13 cellular contexts compared by ENCODE assay signal in genomic region chr12:112294793-112295192, GRCh38.
DNase-seq lines count a peak whose midpoint lies in the region; ATAC-seq and TF ChIP-seq lines count a peak whose summit lies in the region.
"Had no signal": no experiment of that assay in that cellular context is flagged by ENCODE, and none has a peak within 500 bp of the region (broad histone marks: within the 10 kb centered on the region; RNA-seq: fewer than 3 reads in every experiment).

No MANE protein-coding gene starts in this region.

- H3K4me2 ChIP-seq in HCT116 (ENCODE audit: low read length) (no peak overlapping the region), SK-N-SH (no peak overlapping the region)

- TF ChIP-seq RAD21 in HCT116 (IDR thresholded peaks at IDR 0.05; ENCODE audit: low read depth) (peak; percentile 52), SK-N-SH (IDR thresholded peaks at IDR 0.05; ENCODE audit: low read length) (peak; percentile 21; the same call in 1 of the 2 replicates)

- H3K4me3 ChIP-seq in HCT116 (replicated peaks in 1 of 2; ENCODE audit: low read depth in 1 of 2, low read length in 2 of 2) (no peak overlapping the region), SK-N-SH (ENCODE audit: low read depth in 2 of 2, low read length in 1 of 2) (no peak overlapping the region), aorta (ENCODE audit: low read length in 2 of 2) (no peak overlapping the region)

- 90% methylated on average over 9 of the region's 9 CpGs for WGBS in SK-N-SH (ENCODE audit: low lambda C conversion rate)
- WGBS in aorta, 2 donors: 90 to 92% methylated on average over 9 of the region's 9 CpGs

- no peaks in the 10 kb centered on the region for H4K20me1 ChIP-seq in HCT116 (ENCODE audit: insufficient read depth)
- H4K20me1 ChIP-seq in SK-N-SH (ENCODE audit: insufficient read depth): no peaks in the 10 kb centered on the region

- TF ChIP-seq EP300 in SK-N-SH (IDR thresholded peaks at IDR 0.05; ENCODE audit: borderline replicate concordance in 1 of 2, low read depth in 1 of 2, low read length in 1 of 2): no peak

- H3F3A ChIP-seq in SK-N-SH (replicated peaks; ENCODE audit: insufficient read depth): no peaks in the 10 kb centered on the region

- BruUV-seq in HCT116 (replicated peaks; lab: Mats Ljungman, UMichigan): no TSS peak

- no peaks in the 10 kb centered on the region for H3K9me2 ChIP-seq in HCT116 (ENCODE audit: insufficient read depth)
- H3K9me2 ChIP-seq in SK-N-SH: no peaks in the 10 kb centered on the region

- H3K36me3 ChIP-seq in HCT116 (ENCODE audit: control insufficient read depth in 1 of 2, insufficient read depth in 2 of 2, low read length in 2 of 2) (no peaks in the 10 kb centered on the region; a peak in 1 of 4 replicates), SK-N-SH (replicated peaks in 1 of 2; ENCODE audit: control insufficient read depth in 1 of 2, insufficient read depth in 2 of 2, low read length in 1 of 2) (no peaks in the 10 kb centered on the region), aorta (ENCODE audit: control insufficient read depth in 1 of 2, insufficient read depth in 2 of 2, low read length in 1 of 2) (peaks cover 0 to 9% of the 10 kb centered on the region in 2 donors)

- ATAC-seq in HCT116 (peak; percentile 62; the same call in 1 of the 2 replicates), foreskin keratinocyte (no peak), HG03139 (IDR thresholded peaks at IDR 0.05; ENCODE audit: unreplicated experiment) (no peak), aorta (ENCODE audit: low FRiP score) (no peak), HG03045 (IDR thresholded peaks at IDR 0.05; ENCODE audit: unreplicated experiment) (no peak)
- ATAC-seq: activated T-cell treated with anti-CD3 and anti-CD28 coated beads, Interleukin-2, amount 50 U/mL, for 72 hours; Right ventricle myocardium inferior; sciatic nerve had no signal

- H3K79me2 ChIP-seq in HCT116 (ENCODE audit: insufficient read depth, low read length) (no peaks in the 10 kb centered on the region), SK-N-SH (ENCODE audit: insufficient read depth) (no peaks in the 10 kb centered on the region)

- H3K27me3 ChIP-seq in HCT116 (ENCODE audit: insufficient read depth, low read length) (no peaks in the 10 kb centered on the region), SK-N-SH (ENCODE audit: insufficient read depth) (no peaks in the 10 kb centered on the region), foreskin keratinocyte (no peaks in the 10 kb centered on the region), aorta (ENCODE audit: control insufficient read depth in 1 of 2, insufficient read depth in 2 of 2, low read length in 1 of 2) (no peaks in the 10 kb centered on the region)

- no peaks in the 10 kb centered on the region for H3K4me1 ChIP-seq in HCT116 (ENCODE audit: control insufficient read depth in 1 of 2, insufficient read depth in 2 of 2, low read length in 2 of 2)
- H3K4me1 ChIP-seq in SK-N-SH (ENCODE audit: control insufficient read depth in 1 of 2, insufficient read depth in 2 of 2, low read depth in 1 of 2, low read length in 1 of 2): no peaks in the 10 kb centered on the region
- H3K4me1 ChIP-seq in foreskin keratinocyte: no peaks in the 10 kb centered on the region
- no peaks in the 10 kb centered on the region for H3K4me1 ChIP-seq in aorta (ENCODE audit: control insufficient read depth in 1 of 2, insufficient read depth in 2 of 2, low read length in 2 of 2)

- H3K9ac ChIP-seq in HCT116 (ENCODE audit: low read length): no peak overlapping the region
- H3K9ac ChIP-seq in SK-N-SH: no peak overlapping the region

- H3K27ac ChIP-seq in C4-2B: no peak overlapping the region
- H3K27ac ChIP-seq in HCT116 (ENCODE audit: low read depth, low read length): no peak overlapping the region
- no peak overlapping the region for H3K27ac ChIP-seq in SK-N-SH (ENCODE audit: low read depth in 2 of 2, low read length in 1 of 2)
- no peak overlapping the region for H3K27ac ChIP-seq in foreskin keratinocyte
- no peak overlapping the region for H3K27ac ChIP-seq in aorta (ENCODE audit: low read depth in 1 of 2, low read length in 2 of 2)

- H3K9me3 ChIP-seq in HCT116 (ENCODE audit: control insufficient read depth in 1 of 2, insufficient read depth in 1 of 2, low read depth in 1 of 2, low read length in 2 of 2) (peaks cover 0 to 8% of the 10 kb centered on the region in 2 experiments; a peak in 1 of 4 replicates), SK-N-SH (no peaks in the 10 kb centered on the region), aorta (ENCODE audit: control insufficient read depth, low read length) (no peaks in the 10 kb centered on the region)

- TF ChIP-seq POLR2A in HCT116 (IDR thresholded peaks at IDR 0.05; ENCODE audit: borderline replicate concordance, extremely low read depth, insufficient read depth, insufficient read length): no peak

- POLR2A ChIA-PET in HCT116 (lab: Charles Lee): no interaction called here
- POLR2A ChIA-PET in SK-N-SH (lab: Yijun Ruan, JAX): no interaction called here

- TF ChIP-seq CTCF in C4-2B (conservative IDR thresholded peaks at IDR 0.05): peak; percentile 40
- peak; percentile 19 to 37 (median 23); a peak in 2 of 6 replicates for TF ChIP-seq CTCF in HCT116 (IDR thresholded peaks at IDR 0.05 in 2 of 3, conservative IDR thresholded peaks at IDR 0.05 in 1 of 3; ENCODE audit: borderline replicate concordance in 1 of 3, insufficient read depth in 1 of 3, low read depth in 2 of 3, low read length in 2 of 3)
- peak; percentile 31 for TF ChIP-seq CTCF in SK-N-SH (IDR thresholded peaks at IDR 0.05)
- TF ChIP-seq CTCF in foreskin keratinocyte (conservative IDR thresholded peaks at IDR 0.05): peak; percentile 50

- DNase-seq in HCT116 (ENCODE audit: low read depth, low spot score) (peak; percentile 15), SK-N-SH (no peak), foreskin keratinocyte (no peak), aorta (no peak)
- DNase-seq in activated CD8-positive, alpha-beta memory T cell treated with anti-CD3 and anti-CD28 coated beads for 24 hours: no peak
- DNase-seq: activated B cell treated with CpG ODN at 0.5 μM for 24 hours; activated T-cell treated with anti-CD3 and anti-CD28 coated beads, Interleukin-2, amount 50 U/mL, for 72 hours; NCI-H2171 had no signal

- RAD21 ChIA-PET in HCT116 (lab: Charles Lee; ENCODE audit: low non-redundant PET in 1 of 2, low total read pairs in 2 of 2, uncharacterized antibody in 2 of 2, unreplicated experiment in 2 of 2): interaction anchor here (0.6 to 0.9 kb wide), 2 partner anchors 88 to 93 kb away, joined by 4 to 6 read pairs; no protein-coding TSS in a partner anchor

- CTCF ChIA-PET in HCT116 (lab: Charles Lee): interaction anchor here (1.1 to 1.4 kb wide), 2 partner anchors 61 to 93 kb away, joined by 4 to 5 read pairs; no protein-coding TSS in a partner anchor
- CTCF ChIA-PET in SK-N-SH (lab: Yijun Ruan, JAX): interaction anchor here (0.8 to 1.2 kb wide), 2 partner anchors 19 to 25 kb away, joined by 3 read pairs; no protein-coding TSS in a partner anchor

- H2AFZ ChIP-seq in HCT116 (ENCODE audit: low read depth, low read length, poor library complexity, severe bottlenecking) (no peak overlapping the region), SK-N-SH (ENCODE audit: low read depth) (no peak overlapping the region)

- intact Hi-C loops in HCT116 (cut with micrococcal nuclease) (loop anchor here (10.0 kb wide), 1 partner anchor 90 kb away; the partner anchor contains the start of gene HECTD4), aorta (cut with DNase I) (no loop called here)

TF ChIP-seq in HCT116, 20 proteins besides CTCF, POLR2A, EP300 and RAD21 (continues in another document):
- no peak for TF ChIP-seq ZNF274 (IDR thresholded peaks at IDR 0.05; ENCODE audit: low read depth, low read length)
- TF ChIP-seq FOSL1 (IDR thresholded peaks at IDR 0.05; ENCODE audit: low read depth): no peak

TF ChIP-seq in SK-N-SH, 30 proteins besides CTCF, POLR2A, EP300 and RAD21:
- TF ChIP-seq FOXJ3 (CRISPR knock-in tag; IDR thresholded peaks at IDR 0.05): no peak
- TF ChIP-seq, protein P1, sequence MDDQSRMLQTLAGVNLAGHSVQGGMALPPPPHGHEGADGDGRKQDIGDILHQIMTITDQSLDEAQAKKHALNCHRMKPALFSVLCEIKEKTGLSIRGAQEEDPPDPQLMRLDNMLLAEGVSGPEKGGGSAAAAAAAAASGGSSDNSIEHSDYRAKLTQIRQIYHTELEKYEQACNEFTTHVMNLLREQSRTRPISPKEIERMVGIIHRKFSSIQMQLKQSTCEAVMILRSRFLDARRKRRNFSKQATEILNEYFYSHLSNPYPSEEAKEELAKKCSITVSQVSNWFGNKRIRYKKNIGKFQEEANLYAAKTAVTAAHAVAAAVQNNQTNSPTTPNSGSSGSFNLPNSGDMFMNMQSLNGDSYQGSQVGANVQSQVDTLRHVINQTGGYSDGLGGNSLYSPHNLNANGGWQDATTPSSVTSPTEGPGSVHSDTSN (IDR thresholded peaks at IDR 0.05): no peak
- TF ChIP-seq MAX (IDR thresholded peaks at IDR 0.05; ENCODE audit: low read depth): no peak
- TF ChIP-seq TCF12 (IDR thresholded peaks at IDR 0.05): no peak
- TF ChIP-seq SMC3 (IDR thresholded peaks at IDR 0.05; ENCODE audit: low read depth, low read length): peak; percentile 25; the same call in 1 of the 2 replicates
- TF ChIP-seq USF1 (IDR thresholded peaks at IDR 0.05; ENCODE audit: borderline replicate concordance, low read depth): no peak
